In the genomic region with DNA sequence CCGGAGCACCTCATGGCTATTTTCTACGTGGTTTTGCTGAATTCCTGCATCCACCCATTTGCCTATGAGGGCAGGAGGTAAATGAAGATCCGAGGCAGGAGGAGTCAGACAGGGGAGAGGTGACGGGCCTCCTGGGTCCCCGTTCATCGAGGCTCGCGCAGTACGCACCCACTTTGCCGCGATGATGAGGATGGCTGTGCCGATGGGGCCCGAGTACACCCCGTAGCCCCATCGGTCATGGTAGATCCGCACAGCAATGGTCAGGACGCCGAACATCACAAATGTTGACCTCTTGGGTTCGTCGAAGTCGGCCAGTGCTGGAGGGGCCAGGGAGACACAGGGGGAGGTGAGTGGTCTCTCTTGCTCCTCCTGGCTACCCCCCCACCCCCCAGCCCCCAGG, we compare ENCODE assay signal across 35 cellular contexts. TPM values are rescaled to one million over a fixed set of nuclear protein-coding genes. Genes with fewer than 3 reads are reported as not detected.
"Had no signal": no experiment of that assay in that cellular context is flagged by ENCODE, and none has a peak within 500 bp of the region (broad histone marks: within the 10 kb centered on the region; RNA-seq: fewer than 3 reads in every experiment).

No MANE protein-coding gene starts in this region.

- ATAC-seq: activated CD4-positive, CD25-positive, alpha-beta regulatory T cell treated with anti-CD3 and anti-CD28 coated beads, Interleukin-2, amount 50 U/mL, for 24 hours; activated CD8-positive, alpha-beta T cell treated with anti-CD3 and anti-CD28 coated beads for 36 hours; activated T-cell treated with anti-CD3 and anti-CD28 coated beads, Interleukin-2, amount 50 U/mL, for 4 hours; activated T-helper 17 cell treated with anti-CD3 and anti-CD28 coated beads, Interleukin-2, amount 50 U/mL, for 72 hours; effector memory CD8-positive, alpha-beta T cell; foreskin keratinocyte; gastrocnemius medialis; T-helper 17 cell had no signal

- H3K27me3 ChIP-seq: brain microvascular endothelial cell, gastrocnemius medialis had no signal

- H3K9me3 ChIP-seq: esophagus muscularis mucosa, gastrocnemius medialis had no signal

- H3K4me3 ChIP-seq: esophagus muscularis mucosa, gastrocnemius medialis had no signal

- H3K9me3 Mint-ChIP-seq: activated B cell treated with CpG ODN at 0.5 μM for 24 hours; activated CD8-positive, alpha-beta T cell treated with anti-CD3 and anti-CD28 coated beads for 36 hours; activated T-cell treated with anti-CD3 and anti-CD28 coated beads, Interleukin-2, amount 50 U/mL, for 4 hours; activated T-helper 17 cell treated with anti-CD3 and anti-CD28 coated beads, Interleukin-2, amount 50 U/mL, for 72 hours; effector memory CD8-positive, alpha-beta T cell; T-helper 2 cell treated with Interferon-gamma antibody and Interleukin-4, amounts not matched to agents 5 μg/mL and 100 μg/mL, for 36 hours had no signal

- H3K36me3 Mint-ChIP-seq: activated naive CD8-positive, alpha-beta T cell had no signal

- H3K27ac ChIP-seq: brain microvascular endothelial cell, esophagus muscularis mucosa, foreskin keratinocyte, gastrocnemius medialis, WERI-Rb-1 had no signal

- H3K36me3 ChIP-seq: brain microvascular endothelial cell, esophagus muscularis mucosa, gastrocnemius medialis, WERI-Rb-1 had no signal

- H3K4me1 Mint-ChIP-seq: activated B cell treated with CpG ODN at 0.5 μM for 24 hours; activated T-helper 17 cell treated with anti-CD3 and anti-CD28 coated beads, Interleukin-2, amount 50 U/mL, for 72 hours had no signal

- DNase-seq: activated B cell treated with CpG ODN at 0.5 μM for 24 hours; activated CD4-positive, alpha-beta T cell treated with anti-CD3 and anti-CD28 coated beads for 48 hours; activated CD4-positive, alpha-beta T cell treated with anti-CD3 and anti-CD28 coated beads, Interleukin-2, amount 50 U/mL, for 1 hour; activated CD4-positive, alpha-beta T cell treated with anti-CD3 and anti-CD28 coated beads, Interleukin-2, amount 50 U/mL, for 48 hours; activated CD8-positive, alpha-beta memory T cell treated with anti-CD3 and anti-CD28 coated beads for 24 hours; activated CD8-positive, alpha-beta T cell treated with anti-CD3 and anti-CD28 coated beads for 36 hours; activated effector memory CD4-positive, alpha-beta T cell treated with Interleukin-2 at 50 U/mL for 16 hours; activated gamma-delta T cell treated with Interleukin-2 at 50 U/mL for 16 hours; activated naive CD4-positive, alpha-beta T cell treated with anti-CD3 and anti-CD28 coated beads, Interleukin-2, amount 50 U/mL, for 16 hours; activated naive CD4-positive, alpha-beta T cell treated with Interleukin-2 at 50 U/mL for 16 hours; activated T-cell treated with anti-CD3 and anti-CD28 coated beads, Interleukin-2, amount 50 U/mL, for 4 hours; amniotic stem cell; anterior cingulate cortex; brain microvascular endothelial cell; caudate nucleus; cortex of kidney; dermis blood vessel endothelial cell; effector CD4-positive, alpha-beta T cell; effector memory CD8-positive, alpha-beta T cell; erythroblast; foreskin keratinocyte; gastrocnemius medialis; T-helper 1 cell; T-helper 17 cell; T1000; WERI-Rb-1 had no signal

- H3K27ac Mint-ChIP-seq: activated B cell treated with CpG ODN at 0.5 μM for 24 hours; activated CD8-positive, alpha-beta T cell treated with anti-CD3 and anti-CD28 coated beads for 36 hours; activated naive CD8-positive, alpha-beta T cell; activated T-helper 17 cell treated with anti-CD3 and anti-CD28 coated beads, Interleukin-2, amount 50 U/mL, for 72 hours; effector memory CD8-positive, alpha-beta T cell; T-helper 17 cell; T-helper 2 cell treated with Interferon-gamma antibody and Interleukin-4, amounts not matched to agents 5 μg/mL and 100 μg/mL, for 36 hours had no signal

- H3K4me1 ChIP-seq: foreskin keratinocyte, gastrocnemius medialis had no signal

- H3K4me3 Mint-ChIP-seq: activated B cell treated with CpG ODN at 0.5 μM for 24 hours; activated CD8-positive, alpha-beta T cell treated with anti-CD3 and anti-CD28 coated beads for 36 hours; activated naive CD8-positive, alpha-beta T cell; activated T-cell treated with anti-CD3 and anti-CD28 coated beads, Interleukin-2, amount 50 U/mL, for 4 hours; activated T-helper 17 cell treated with anti-CD3 and anti-CD28 coated beads, Interleukin-2, amount 50 U/mL, for 72 hours; effector memory CD8-positive, alpha-beta T cell; T-helper 17 cell; T-helper 2 cell treated with Interferon-gamma antibody and Interleukin-4, amounts not matched to agents 5 μg/mL and 100 μg/mL, for 36 hours had no signal

- H3K27me3 Mint-ChIP-seq: activated CD8-positive, alpha-beta T cell treated with anti-CD3 and anti-CD28 coated beads for 36 hours; activated naive CD8-positive, alpha-beta T cell; activated T-helper 17 cell treated with anti-CD3 and anti-CD28 coated beads, Interleukin-2, amount 50 U/mL, for 72 hours had no signal

RNA-seq across cellular contexts. Expression of gene MYMK, which starts 6.1 kb away (rescaled TPM):
- total RNA-seq: activated B cell treated with CpG ODN at 0.5 μM for 24 hours; activated CD8-positive, alpha-beta T cell treated with anti-CD3 and anti-CD28 coated beads for 36 hours; activated T-cell treated with anti-CD3 and anti-CD28 coated beads, Interleukin-2, amount 50 U/mL, for 4 hours; activated T-helper 17 cell treated with anti-CD3 and anti-CD28 coated beads, Interleukin-2, amount 50 U/mL, for 72 hours; astrocyte; bronchial epithelial cell; chondrocyte; dermis blood vessel endothelial cell; esophagus muscularis mucosa; foreskin keratinocyte; gastrocnemius medialis; T-helper 17 cell had no signal
- polyA plus RNA-seq: adipose tissue, foreskin keratinocyte had no signal

RNA-seq across cellular contexts. Expression of gene ADAMTSL2, which starts 15.8 kb away (rescaled TPM):
- total RNA-seq: activated B cell treated with CpG ODN at 0.5 μM for 24 hours; activated T-helper 17 cell treated with anti-CD3 and anti-CD28 coated beads, Interleukin-2, amount 50 U/mL, for 72 hours; bronchial epithelial cell; foreskin keratinocyte; T-helper 17 cell had no signal
- polyA plus RNA-seq: foreskin keratinocyte had no signal
